16 cellular contexts compared by ENCODE assay signal in the genomic region with DNA sequence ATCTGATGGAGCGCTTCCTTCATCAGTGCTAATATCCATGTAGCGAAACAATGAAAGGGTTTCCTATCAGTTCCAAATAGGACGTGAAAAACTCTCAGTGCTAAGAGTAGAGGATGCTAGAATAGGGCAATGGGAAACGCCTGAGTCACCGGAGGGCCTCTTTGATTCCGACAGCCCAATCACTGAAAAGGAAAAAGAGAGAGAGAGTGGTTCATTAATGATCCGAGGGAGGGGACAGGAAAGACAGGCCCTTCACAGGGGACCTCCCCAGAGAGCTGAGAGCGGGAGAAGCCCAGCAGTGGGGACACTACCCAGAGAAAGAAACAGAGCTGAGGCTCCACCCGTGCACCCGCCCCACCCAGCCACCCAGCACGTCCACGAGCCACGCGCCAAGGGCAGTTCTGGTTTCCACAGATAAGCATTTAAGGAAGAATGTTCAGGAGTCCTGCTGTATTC.
DNase-seq lines count a peak whose midpoint lies in the region; ATAC-seq and TF ChIP-seq lines count a peak whose summit lies in the region.
"Had no signal": no experiment of that assay in that cellular context is flagged by ENCODE, and none has a peak within 500 bp of the region (broad histone marks: within the 10 kb centered on the region; RNA-seq: fewer than 3 reads in every experiment).

No MANE protein-coding gene starts in this region.

- peaks cover 8% of the 10 kb centered on the region for H3K4me1 ChIP-seq in BE2C
- H3K4me1 ChIP-seq in mesodermal cell (ENCODE audit: control insufficient read depth, insufficient read depth, low read length, poor library complexity, severe bottlenecking): peaks cover 14% of the 10 kb centered on the region

- H3K4me3 Mint-ChIP-seq in endothelial cell (ENCODE audit: unreplicated experiment): no peak overlapping the region
- H3K4me3 Mint-ChIP-seq: dendritic cell treated with granulocyte-macrophage colony-stimulating factor and Interleukin-4, amounts not matched to agents 40 ng/mL and 50 ng/mL, for 4 days had no signal

- peaks cover 37% of the 10 kb centered on the region for H3K4me1 Mint-ChIP-seq in endothelial cell (ENCODE audit: unreplicated experiment)

- H3K36me3 ChIP-seq in BE2C (no peaks in the 10 kb centered on the region), mesodermal cell (ENCODE audit: control insufficient read depth, insufficient read depth, low read length) (no peaks in the 10 kb centered on the region)
- H3K36me3 ChIP-seq: brain microvascular endothelial cell, esophagus muscularis mucosa had no signal

- H3K9me3 Mint-ChIP-seq in endothelial cell (ENCODE audit: unreplicated experiment): no peaks in the 10 kb centered on the region
- H3K9me3 Mint-ChIP-seq: dendritic cell treated with granulocyte-macrophage colony-stimulating factor and Interleukin-4, amounts not matched to agents 40 ng/mL and 50 ng/mL, for 4 days had no signal

- ATAC-seq in GM19035 (IDR thresholded peaks at IDR 0.05; ENCODE audit: unreplicated experiment): no peak
- ATAC-seq in GM21825 (IDR thresholded peaks at IDR 0.05; ENCODE audit: unreplicated experiment): no peak
- ATAC-seq: sciatic nerve had no signal

- peak overlapping the region; percentile 19 for H3K27ac Mint-ChIP-seq in endothelial cell (ENCODE audit: unreplicated experiment)
- H3K27ac Mint-ChIP-seq: dendritic cell treated with granulocyte-macrophage colony-stimulating factor and Interleukin-4, amounts not matched to agents 40 ng/mL and 50 ng/mL, for 4 days had no signal

- peak overlapping the region; percentile 82 for H3K27ac ChIP-seq in mesodermal cell (ENCODE audit: low read depth, low read length, severe bottlenecking)
- H3K27ac ChIP-seq: brain microvascular endothelial cell had no signal

- TF ChIP-seq CTCF in BE2C (IDR thresholded peaks at IDR 0.05; ENCODE audit: low read depth, low read length) (no peak), endothelial cell (IDR thresholded peaks at IDR 0.05; ENCODE audit: unreplicated experiment) (no peak)

- H3K27me3 Mint-ChIP-seq in endothelial cell (ENCODE audit: unreplicated experiment): peaks cover 6% of the 10 kb centered on the region

- H3K27me3 ChIP-seq in BE2C: no peaks in the 10 kb centered on the region

- H3K36me3 Mint-ChIP-seq in endothelial cell (ENCODE audit: low read depth, unreplicated experiment): no peaks in the 10 kb centered on the region

- DNase-seq in BE2C (peak; percentile 45), OCI-M1 (lab: John Stamatoyannopoulos, UW) (peak; percentile 64), endothelial cell (ENCODE audit: low spot score) (no peak), NCI-H1417 (lab: John Stamatoyannopoulos, UW) (no peak), AML-193 (lab: John Stamatoyannopoulos, UW) (no peak)
- DNase-seq: activated CD8-positive, alpha-beta memory T cell treated with anti-CD3 and anti-CD28 coated beads, Interleukin-2, amount 50 U/mL, for 48 hours; activated naive CD4-positive, alpha-beta T cell; brain microvascular endothelial cell; NCI-H1436 treated with DMSO at 0.1 percent for 48 hours; NCI-H2227 treated with DMSO at 0.1 percent for 48 hours had no signal

- no peaks in the 10 kb centered on the region for H3K9me3 ChIP-seq in BE2C
- H3K9me3 ChIP-seq in mesodermal cell (ENCODE audit: control insufficient read depth, low read length): no peaks in the 10 kb centered on the region
- H3K9me3 ChIP-seq: esophagus muscularis mucosa had no signal

- H3K4me3 ChIP-seq in BE2C (ENCODE audit: low read depth, low read length): peak overlapping the region; percentile 23; the same call in 1 of the 2 replicates
- no peak overlapping the region for H3K4me3 ChIP-seq in mesodermal cell (ENCODE audit: extremely low read depth, insufficient read depth, low read length, poor library complexity, severe bottlenecking)
- H3K4me3 ChIP-seq: esophagus muscularis mucosa had no signal

- 74 to 75% methylated on average over 14 of the region's 14 CpGs for WGBS in mesodermal cell (ENCODE audit: insufficient coverage in 2 of 2), 2 experiments

Comparison
In these comparisons a context has a peak if more than half of its experiments do, and no peak if none do; other contexts are left out.
1. DNase-seq: peak in BE2C (single experiment) and OCI-M1 (single experiment); none in endothelial cell (single experiment), NCI-H1417 (0 of 3) and AML-193 (0 of 2).